8 cellular contexts compared by ENCODE assay signal in genomic region chr2:167294031-167294774, GRCh38. TPM values are rescaled to one million over a fixed set of nuclear protein-coding genes. Genes with fewer than 3 reads are reported as not detected.
A peak's percentile ranks its signal among the peaks of the same experiment; 100 is the strongest.
DNase-seq lines count a peak whose midpoint lies in the region; ATAC-seq and TF ChIP-seq lines count a peak whose summit lies in the region.

No MANE protein-coding gene starts in this region.

- WGBS in suprapubic skin = 4% methylated on average over 17 of the region's 35 CpGs

- H3K36me3 Mint-ChIP-seq in chondrocyte (ENCODE audit: low read depth) = no peaks in the 10 kb centered on the region

- no peaks in the 10 kb centered on the region for H3K36me3 ChIP-seq in suprapubic skin

- H3K9me3 ChIP-seq in suprapubic skin = no peaks in the 10 kb centered on the region

- no peaks in the 10 kb centered on the region for H3K9me3 Mint-ChIP-seq in chondrocyte (ENCODE audit: low read depth)

- no peak for TF ChIP-seq POLR2A in suprapubic skin (IDR thresholded peaks at IDR 0.05)

- peaks cover 27% of the 10 kb centered on the region for H3K4me1 ChIP-seq in suprapubic skin

- H3K27me3 ChIP-seq in suprapubic skin = peaks cover 34% of the 10 kb centered on the region

- TF ChIP-seq CTCF in chondrocyte (IDR thresholded peaks at IDR 0.05) = no peak
- no peak for TF ChIP-seq CTCF in suprapubic skin (IDR thresholded peaks at IDR 0.05)

- ATAC-seq in left colon = peak; percentile 34
- no peak for ATAC-seq in GM18498 (IDR thresholded peaks at IDR 0.05; ENCODE audit: unreplicated experiment)
- ATAC-seq in GM21723 (IDR thresholded peaks at IDR 0.05; ENCODE audit: unreplicated experiment) = no peak
- no peak for ATAC-seq in GM18520 (IDR thresholded peaks at IDR 0.05; ENCODE audit: unreplicated experiment)

- peak overlapping the region; percentile 69 for H3K4me3 ChIP-seq in suprapubic skin

- TF ChIP-seq EP300 in suprapubic skin (IDR thresholded peaks at IDR 0.05) = no peak

- intact Hi-C loops in left colon (cut with DNase I, micrococcal nuclease) = no loop called here

- H3K27ac Mint-ChIP-seq in chondrocyte (ENCODE audit: unreplicated experiment) = no peak overlapping the region

- H3K27ac ChIP-seq in suprapubic skin = no peak overlapping the region

- H3K4me3 Mint-ChIP-seq in chondrocyte (ENCODE audit: unreplicated experiment) = peak overlapping the region; percentile 91

- H3K4me1 Mint-ChIP-seq in chondrocyte (ENCODE audit: low read depth) = peaks cover 17% of the 10 kb centered on the region

- peaks cover under 1% of the 10 kb centered on the region for H3K27me3 Mint-ChIP-seq in chondrocyte (ENCODE audit: low read depth)

- peak; percentile 30 for DNase-seq in EL
- peak; percentile 34 for DNase-seq in NCI-H2171 treated with DMSO at 0.1 percent for 48 hours (lab: John Stamatoyannopoulos, UW)
- peak; percentile 80 for DNase-seq in chondrocyte (ENCODE audit: low spot score)
- DNase-seq in left colon = peak; percentile 29 to 47
- no peak for DNase-seq in suprapubic skin (ENCODE audit: low spot score in 2 of 2)

RNA-seq across cellular contexts. Expression of gene B3GALT1, which starts 1.4 kb away (rescaled TPM):
- total RNA-seq in chondrocyte (1.3 to 2.0 TPM (median 1.4 TPM) in 3 replicates), left colon (10 to 100 TPM; 15.6 to 17.2 TPM), suprapubic skin (under 1 TPM in 3 of 4 donors, not detected in 1; 0.08 to 0.45 (median 0.24) TPM)

Comparison
In these comparisons a context has a peak if more than half of its experiments do, and no peak if none do; other contexts are left out.
1. DNase-seq: peak in EL (single experiment), NCI-H2171 treated with DMSO at 0.1 percent for 48 hours (single experiment), chondrocyte (single experiment) and left colon (2 of 2); none in suprapubic skin (0 of 2).